In genomic region chr16:30548392-30549255, GRCh38 we compare ENCODE assay signal across 10 cellular contexts. TPM values are rescaled to one million over a fixed set of nuclear protein-coding genes. Genes with fewer than 3 reads are reported as not detected.
DNase-seq lines count a peak whose midpoint lies in the region; ATAC-seq and TF ChIP-seq lines count a peak whose summit lies in the region.
"Had no signal": no experiment of that assay in that cellular context is flagged by ENCODE, and none has a peak within 500 bp of the region (broad histone marks: within the 10 kb centered on the region; RNA-seq: fewer than 3 reads in every experiment).

No MANE protein-coding gene starts in this region.

- no peaks in the 10 kb centered on the region for H3K9me3 ChIP-seq in left ventricle myocardium inferior (replicated peaks)
- no peaks in the 10 kb centered on the region for H3K9me3 ChIP-seq in testis

- H3K27ac ChIP-seq in left ventricle myocardium inferior (replicated peaks) (peak overlapping the region; percentile 79), testis (peak overlapping the region; percentile 3 to 40)

- no peak for TF ChIP-seq CTCF in left ventricle myocardium inferior (IDR thresholded peaks at IDR 0.05; ENCODE audit: borderline replicate concordance)
- no peak for TF ChIP-seq CTCF in testis (IDR thresholded peaks at IDR 0.05)

- intact Hi-C loops in Right ventricle myocardium superior (cut with DNase I): no loop called here
- intact Hi-C loops in cardiac septum (cut with DNase I): no loop called here
- intact Hi-C loops in left ventricle myocardium inferior (cut with micrococcal nuclease): no loop called here
- intact Hi-C loops in testis (cut with DNase I; ENCODE audit: low total_unique reads): no loop called here

- H3K36me3 ChIP-seq in left ventricle myocardium inferior: peaks cover 2% of the 10 kb centered on the region
- no peaks in the 10 kb centered on the region for H3K36me3 ChIP-seq in testis (ENCODE audit: low read depth, missing control alignments)

- TF ChIP-seq POLR2A in testis (IDR thresholded peaks at IDR 0.05): no peak

- H3K27me3 ChIP-seq in left ventricle myocardium inferior (ENCODE audit: low read depth): no peaks in the 10 kb centered on the region
- no peaks in the 10 kb centered on the region for H3K27me3 ChIP-seq in testis

- no peak for DNase-seq in Right ventricle myocardium superior
- no peak for DNase-seq in cardiac septum (ENCODE audit: low spot score)
- DNase-seq in left ventricle myocardium inferior: no peak
- no peak for DNase-seq in testis
- DNase-seq: activated CD4-positive, alpha-beta T cell treated with anti-CD3 and anti-CD28 coated beads, Interleukin-2, amount 50 U/mL, for 1 hour; effector CD8-positive, alpha-beta T cell; NCI-H1694 treated with DMSO at 0.1 percent for 48 hours; NCI-H69 had no signal

- ATAC-seq in Right ventricle myocardium superior (ENCODE audit: poor library complexity): peak; percentile 13
- no peak for ATAC-seq in GM19351 (IDR thresholded peaks at IDR 0.05; ENCODE audit: unreplicated experiment)
- no peak for ATAC-seq in GM19328 (IDR thresholded peaks at IDR 0.05; ENCODE audit: unreplicated experiment)

- H3K4me1 ChIP-seq in left ventricle myocardium inferior: peaks cover 53% of the 10 kb centered on the region
- no peaks in the 10 kb centered on the region for H3K4me1 ChIP-seq in testis

- WGBS in testis, 2 donors: 62 to 71% methylated on average over 8 of the region's 8 CpGs

- H3K4me3 ChIP-seq in left ventricle myocardium inferior (no peak overlapping the region), testis (no peak overlapping the region)

RNA-seq across cellular contexts. Expression of gene ZNF764, which starts 9.6 kb away (rescaled TPM):
- total RNA-seq in Right ventricle myocardium superior (8.0 TPM), cardiac septum (11.4 TPM), left ventricle myocardium inferior (8.9 TPM), testis (10 to 100 TPM; 21.9 to 23.2 TPM)
- 11.3 TPM for polyA plus RNA-seq in testis (ENCODE audit: insufficient read depth, low read depth, low replicate concordance)

RNA-seq across cellular contexts. Expression of gene ZNF747, which starts 14.0 kb away (rescaled TPM):
- total RNA-seq in Right ventricle myocardium superior: 8.0 TPM
- 13.7 TPM for total RNA-seq in cardiac septum
- total RNA-seq in left ventricle myocardium inferior: 8.9 TPM
- 10 to 100 TPM; 18.7 to 23.3 TPM for total RNA-seq in testis
- 13.1 TPM for polyA plus RNA-seq in testis (ENCODE audit: insufficient read depth, low read depth, low replicate concordance)

RNA-seq across cellular contexts. Expression of gene ZNF768, which starts 22.3 kb away (rescaled TPM):
- 71.7 TPM for total RNA-seq in Right ventricle myocardium superior
- 49.8 TPM for total RNA-seq in cardiac septum
- 61.1 TPM for total RNA-seq in left ventricle myocardium inferior
- total RNA-seq in testis: 10 to 100 TPM; 52.2 to 64.3 TPM
- 52.3 TPM for polyA plus RNA-seq in testis (ENCODE audit: insufficient read depth, low read depth, low replicate concordance)

RNA-seq across cellular contexts. Expression of gene ZNF688, which starts 22.9 kb away (rescaled TPM):
- total RNA-seq in Right ventricle myocardium superior: 12.2 TPM
- total RNA-seq in cardiac septum: 12.1 TPM
- 10.8 TPM for total RNA-seq in left ventricle myocardium inferior
- 10 to 100 TPM; 21.7 to 54.6 TPM for total RNA-seq in testis
- polyA plus RNA-seq in testis (ENCODE audit: insufficient read depth, low read depth, low replicate concordance): 38.5 TPM

RNA-seq across cellular contexts. Expression of gene ZNF785, which starts 36.9 kb away (rescaled TPM):
- total RNA-seq in Right ventricle myocardium superior: 7.1 TPM
- 6.7 TPM for total RNA-seq in cardiac septum
- 7.1 TPM for total RNA-seq in left ventricle myocardium inferior
- total RNA-seq in testis: 10 to 100 TPM; 14.8 to 17.1 TPM
- polyA plus RNA-seq in testis (ENCODE audit: insufficient read depth, low read depth, low replicate concordance): 5.9 TPM
